In the genomic region with DNA sequence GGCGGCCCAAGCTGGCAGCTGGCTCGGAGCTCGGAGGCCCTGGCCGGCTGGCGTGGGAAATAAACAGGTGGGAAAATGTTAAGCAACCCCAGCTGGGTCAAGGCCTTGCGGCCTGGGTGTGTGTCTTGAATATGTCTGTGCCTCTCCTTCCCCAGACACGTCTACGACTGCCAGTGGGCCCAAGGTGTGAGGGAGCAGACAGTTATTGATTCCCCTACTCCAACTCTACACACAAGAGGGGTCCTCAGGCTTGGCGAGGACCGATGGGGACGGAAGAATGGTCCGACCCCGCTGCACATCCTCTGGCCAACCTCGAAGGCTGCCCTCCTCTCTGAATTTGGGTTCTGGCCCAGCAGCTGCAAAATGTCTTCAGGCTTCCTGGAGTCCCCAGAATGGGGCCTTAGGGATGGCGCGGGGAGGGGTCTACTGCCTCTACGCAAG, we compare ENCODE assay signal across 35 cellular contexts. TPM values are rescaled to one million over a fixed set of nuclear protein-coding genes. Genes with fewer than 3 reads are reported as not detected.
"Had no signal": no experiment of that assay in that cellular context is flagged by ENCODE, and none has a peak within 500 bp of the region (broad histone marks: within the 10 kb centered on the region; RNA-seq: fewer than 3 reads in every experiment).

No MANE protein-coding gene starts in this region.

- H3K4me3 ChIP-seq: ascending aorta, coronary artery, dorsolateral prefrontal cortex, gastroesophageal sphincter had no signal

- H3K9me3 Mint-ChIP-seq: activated B cell treated with CpG ODN at 0.5 μM for 24 hours; activated CD8-positive, alpha-beta T cell treated with anti-CD3 and anti-CD28 coated beads for 36 hours; activated naive CD4-positive, alpha-beta T cell treated with anti-CD3 and anti-CD28 coated beads, Interleukin-2, amount 50 U/mL, for 24 hours; activated naive CD8-positive, alpha-beta T cell treated with anti-CD3 and anti-CD28 coated beads, Interleukin-2, amount 10 ng/mL, durations not matched to agents 7 days and 5 days; activated T-cell treated with anti-CD3 and anti-CD28 coated beads, Interleukin-2, amount 50 U/mL, for 4 hours; activated T-helper 17 cell treated with anti-CD3 and anti-CD28 coated beads, Interleukin-2, amount 50 U/mL, for 72 hours; central memory CD8-positive, alpha-beta T cell; dendritic cell treated with granulocyte-macrophage colony-stimulating factor and Interleukin-4, amounts not matched to agents 40 ng/mL and 50 ng/mL, for 4 days; effector memory CD8-positive, alpha-beta T cell; T-helper 2 cell treated with Interferon-gamma antibody and Interleukin-4, amounts not matched to agents 5 μg/mL and 100 μg/mL, for 36 hours had no signal

- H3K9me3 ChIP-seq: ascending aorta, esophagus squamous epithelium, gastroesophageal sphincter had no signal

- H3K36me3 Mint-ChIP-seq: activated naive CD4-positive, alpha-beta T cell treated with anti-CD3 and anti-CD28 coated beads, Interleukin-2, amount 50 U/mL, for 24 hours; activated naive CD8-positive, alpha-beta T cell treated with anti-CD3 and anti-CD28 coated beads, Interleukin-2, amount 10 ng/mL, durations not matched to agents 7 days and 5 days had no signal

- H3K4me3 Mint-ChIP-seq: activated B cell treated with CpG ODN at 0.5 μM for 24 hours; activated CD8-positive, alpha-beta T cell treated with anti-CD3 and anti-CD28 coated beads for 36 hours; activated naive CD4-positive, alpha-beta T cell treated with anti-CD3 and anti-CD28 coated beads, Interleukin-2, amount 50 U/mL, for 24 hours; activated naive CD8-positive, alpha-beta T cell treated with anti-CD3 and anti-CD28 coated beads, Interleukin-2, amount 10 ng/mL, durations not matched to agents 7 days and 5 days; activated T-cell treated with anti-CD3 and anti-CD28 coated beads, Interleukin-2, amount 50 U/mL, for 4 hours; activated T-helper 17 cell treated with anti-CD3 and anti-CD28 coated beads, Interleukin-2, amount 50 U/mL, for 72 hours; central memory CD8-positive, alpha-beta T cell; dendritic cell treated with granulocyte-macrophage colony-stimulating factor and Interleukin-4, amounts not matched to agents 40 ng/mL and 50 ng/mL, for 4 days; effector memory CD8-positive, alpha-beta T cell; T-helper 17 cell; T-helper 2 cell treated with Interferon-gamma antibody and Interleukin-4, amounts not matched to agents 5 μg/mL and 100 μg/mL, for 36 hours had no signal

- H3K27me3 Mint-ChIP-seq: activated naive CD4-positive, alpha-beta T cell treated with anti-CD3 and anti-CD28 coated beads, Interleukin-2, amount 50 U/mL, for 24 hours had no signal

- H3K4me1 Mint-ChIP-seq: activated T-helper 17 cell treated with anti-CD3 and anti-CD28 coated beads, Interleukin-2, amount 50 U/mL, for 72 hours had no signal

- H3K27ac Mint-ChIP-seq: activated B cell treated with CpG ODN at 0.5 μM for 24 hours; activated CD8-positive, alpha-beta T cell treated with anti-CD3 and anti-CD28 coated beads for 36 hours; activated naive CD4-positive, alpha-beta T cell treated with anti-CD3 and anti-CD28 coated beads, Interleukin-2, amount 50 U/mL, for 24 hours; activated naive CD8-positive, alpha-beta T cell treated with anti-CD3 and anti-CD28 coated beads, Interleukin-2, amount 10 ng/mL, durations not matched to agents 7 days and 5 days; activated T-helper 17 cell treated with anti-CD3 and anti-CD28 coated beads, Interleukin-2, amount 50 U/mL, for 72 hours; dendritic cell treated with granulocyte-macrophage colony-stimulating factor and Interleukin-4, amounts not matched to agents 40 ng/mL and 50 ng/mL, for 4 days; effector memory CD8-positive, alpha-beta T cell; T-helper 17 cell; T-helper 2 cell treated with Interferon-gamma antibody and Interleukin-4, amounts not matched to agents 5 μg/mL and 100 μg/mL, for 36 hours had no signal

- H3K36me3 ChIP-seq: ascending aorta, brain microvascular endothelial cell, gastroesophageal sphincter, WERI-Rb-1 had no signal

- H3K4me1 ChIP-seq: ascending aorta had no signal

- H3K27ac ChIP-seq: ascending aorta, brain microvascular endothelial cell, coronary artery, dorsolateral prefrontal cortex, esophagus squamous epithelium, gastroesophageal sphincter, WERI-Rb-1 had no signal

- DNase-seq: activated B cell treated with CpG ODN at 0.5 μM for 24 hours; activated CD4-positive, alpha-beta T cell treated with anti-CD3 and anti-CD28 coated beads for 48 hours; activated CD4-positive, alpha-beta T cell treated with anti-CD3 and anti-CD28 coated beads, Interleukin-2, amount 50 U/mL, for 1 hour; activated CD4-positive, alpha-beta T cell treated with anti-CD3 and anti-CD28 coated beads, Interleukin-2, amount 50 U/mL, for 48 hours; activated CD8-positive, alpha-beta memory T cell treated with anti-CD3 and anti-CD28 coated beads for 24 hours; activated CD8-positive, alpha-beta T cell treated with anti-CD3 and anti-CD28 coated beads for 36 hours; activated effector memory CD4-positive, alpha-beta T cell treated with Interleukin-2 at 50 U/mL for 16 hours; activated gamma-delta T cell treated with Interleukin-2 at 50 U/mL for 16 hours; activated naive CD4-positive, alpha-beta T cell treated with Interleukin-2 at 50 U/mL for 16 hours; activated naive CD8-positive, alpha-beta T cell treated with anti-CD3 and anti-CD28 coated beads, Interleukin-2, amount 10 ng/mL, durations not matched to agents 7 days and 5 days; activated T-cell treated with anti-CD3 and anti-CD28 coated beads, Interleukin-2, amount 50 U/mL, for 4 hours; brain microvascular endothelial cell; dorsolateral prefrontal cortex; effector CD4-positive, alpha-beta T cell; effector memory CD8-positive, alpha-beta T cell; erythroblast; esophagus squamous epithelium; foreskin melanocyte; T-helper 1 cell; T-helper 17 cell; T1000; WERI-Rb-1 had no signal

- H3K27me3 ChIP-seq: ascending aorta, dorsolateral prefrontal cortex had no signal

- ATAC-seq: activated CD4-positive, CD25-positive, alpha-beta regulatory T cell treated with anti-CD3 and anti-CD28 coated beads, Interleukin-2, amount 50 U/mL, for 24 hours; activated CD8-positive, alpha-beta T cell treated with anti-CD3 and anti-CD28 coated beads for 36 hours; activated T-cell treated with anti-CD3 and anti-CD28 coated beads, Interleukin-2, amount 50 U/mL, for 4 hours; activated T-helper 17 cell treated with anti-CD3 and anti-CD28 coated beads, Interleukin-2, amount 50 U/mL, for 72 hours; effector memory CD8-positive, alpha-beta T cell; gastroesophageal sphincter; T-helper 17 cell had no signal

RNA-seq across cellular contexts. Expression of gene IL22RA1, which starts 2.2 kb away (rescaled TPM):
- total RNA-seq: activated CD8-positive, alpha-beta T cell treated with anti-CD3 and anti-CD28 coated beads for 36 hours; activated T-helper 17 cell treated with anti-CD3 and anti-CD28 coated beads, Interleukin-2, amount 50 U/mL, for 72 hours; ascending aorta; cerebellum; fibroblast of villous mesenchyme; glomerular endothelial cell; T-helper 17 cell had no signal

RNA-seq across cellular contexts. Expression of gene MYOM3, which starts 28.8 kb away (rescaled TPM):
- total RNA-seq: activated B cell treated with CpG ODN at 0.5 μM for 24 hours; activated CD8-positive, alpha-beta T cell treated with anti-CD3 and anti-CD28 coated beads for 36 hours; activated naive CD8-positive, alpha-beta T cell treated with anti-CD3 and anti-CD28 coated beads, Interleukin-2, amount 10 ng/mL, durations not matched to agents 7 days and 5 days; activated T-cell treated with anti-CD3 and anti-CD28 coated beads, Interleukin-2, amount 50 U/mL, for 4 hours; activated T-helper 17 cell treated with anti-CD3 and anti-CD28 coated beads, Interleukin-2, amount 50 U/mL, for 72 hours; fibroblast of lung; fibroblast of villous mesenchyme; T-helper 17 cell had no signal
